22 cellular contexts compared by ENCODE assay signal in genomic region chr13:106527806-106528205, GRCh38. TPM values are rescaled to one million over a fixed set of nuclear protein-coding genes. Genes with fewer than 3 reads are reported as not detected.
DNase-seq lines count a peak whose midpoint lies in the region; FAIRE-seq and TF ChIP-seq lines count a peak whose summit lies in the region.
"Had no signal": no experiment of that assay in that cellular context is flagged by ENCODE, and none has a peak within 500 bp of the region (broad histone marks: within the 10 kb centered on the region; RNA-seq: fewer than 3 reads in every experiment).

No MANE protein-coding gene starts in this region.

- dilution Hi-C loops in keratinocyte (cut with MboI; ENCODE audit: extremely low pct_ligation_motif_present, low sequenced_read_pairs), result no loop called here

- H3K4me3 ChIP-seq in HUES48 (ENCODE audit: low read depth, low read length) (peak overlapping the region; percentile 22; the same call in 1 of the 2 replicates), keratinocyte (ENCODE audit: control insufficient read depth in 2 of 3, extremely low read depth in 1 of 3, insufficient read depth in 2 of 3, low read depth in 1 of 3, low read length in 3 of 3) (no peak overlapping the region), adrenal gland (no peak overlapping the region)
- H3K4me3 ChIP-seq: psoas muscle had no signal

- H3K9ac ChIP-seq in HUES48 (ENCODE audit: low read depth, low read length) (no peak overlapping the region), keratinocyte (ENCODE audit: control insufficient read depth, extremely low read depth, insufficient read depth, low read length) (no peak overlapping the region)
- H3K9ac ChIP-seq: SK-N-SH had no signal

- no peak for TF ChIP-seq POLR2A in adrenal gland (IDR thresholded peaks at IDR 0.05)

- 30 to 54% (median 46%) methylated on average over 2 of the region's 2 CpGs for WGBS in adrenal gland, 4 donors

- peaks cover 17% of the 10 kb centered on the region for H4K20me1 ChIP-seq in keratinocyte (ENCODE audit: control insufficient read depth, extremely low read depth, insufficient read depth, low read length)

- H3K9me3 ChIP-seq in HUES48 (ENCODE audit: control insufficient read depth, insufficient read depth, low read length) (no peaks in the 10 kb centered on the region), keratinocyte (ENCODE audit: control insufficient read depth, low read depth, low read length) (no peaks in the 10 kb centered on the region), adrenal gland (replicated peaks in 1 of 3) (no peaks in the 10 kb centered on the region)
- H3K9me3 ChIP-seq: psoas muscle, SK-N-SH had no signal

- no peak overlapping the region for H2AFZ ChIP-seq in keratinocyte (ENCODE audit: control insufficient read depth, low read length)

- FAIRE-seq in keratinocyte (lab: Jason Lieb, UNC) (no peak), urothelium cell line (lab: Jason Lieb, UNC) (no peak)
- FAIRE-seq: HTR-8/SVneo had no signal

- H3K4me2 ChIP-seq in keratinocyte (ENCODE audit: control insufficient read depth, extremely low read depth, insufficient read depth, low read depth, low read length), result peak overlapping the region; percentile 14
- H3K4me2 ChIP-seq: SK-N-SH had no signal

- no peaks in the 10 kb centered on the region for H3K36me3 ChIP-seq in HUES48 (ENCODE audit: control insufficient read depth, insufficient read depth, low read length)
- H3K36me3 ChIP-seq in keratinocyte (ENCODE audit: control insufficient read depth in 2 of 2, extremely low read depth in 1 of 2, insufficient read depth in 2 of 2, low read length in 2 of 2), result peaks cover 0 to 15% of the 10 kb centered on the region in 2 experiments
- H3K36me3 ChIP-seq in adrenal gland (replicated peaks in 1 of 2), result no peaks in the 10 kb centered on the region

- peak; percentile 78 for DNase-seq in NCI-H345 treated with DMSO at 0.1 percent for 48 hours (lab: John Stamatoyannopoulos, UW; ENCODE audit: unreplicated experiment)
- DNase-seq in keratinocyte (ENCODE audit: low read depth, low spot score), result no peak
- DNase-seq in superior temporal gyrus (ENCODE audit: extremely low spot score), result peak; percentile 22
- DNase-seq in urothelium cell line (ENCODE audit: low spot score), result no peak
- no peak for DNase-seq in adrenal gland
- DNase-seq in Kasumi-1 (lab: John Stamatoyannopoulos, UW), result no peak
- DNase-seq: activated B cell treated with CpG ODN at 0.5 μM for 24 hours; activated CD4-positive, alpha-beta memory T cell treated with anti-CD3 and anti-CD28 coated beads, Interleukin-2, amount 10 ng/mL, durations not matched to agents 7 days and 5 days; activated naive CD4-positive, alpha-beta T cell treated with Interleukin-2 at 50 U/mL for 16 hours; activated T-cell treated with anti-CD3 and anti-CD28 coated beads, Interleukin-2, amount 50 U/mL, for 1 hour; cerebellar nuclear complex; COR-L47; effector CD4-positive, alpha-beta T cell; H7; NCI-H1092; psoas muscle; RPMI8226; SK-N-SH; stimulated activated CD4-positive, alpha-beta T cell treated with anti-CD3 and anti-CD28 coated beads, Interleukin-1b, Interleukin-23, amount 100 ng/mL, for 48 hours; stimulated activated naive B cell treated with anti-CD40 and anti-IgM and Interleukin-4, amounts not matched to agents 10 μg/mL and 1 μg/mL and 100 μg/mL, for 72 hours had no signal

- TF ChIP-seq CTCF in keratinocyte (optimal IDR thresholded peaks at IDR 0.05 in 1 of 3, IDR thresholded peaks at IDR 0.05 in 1 of 3, conservative IDR thresholded peaks at IDR 0.05 in 1 of 3; ENCODE audit: extremely low read depth in 1 of 3, insufficient read depth in 2 of 3, low read length in 3 of 3) (no peak), adrenal gland (IDR thresholded peaks at IDR 0.05) (no peak)

- peaks cover 99% of the 10 kb centered on the region for H3K79me2 ChIP-seq in keratinocyte (ENCODE audit: control insufficient read depth, insufficient read depth, low read length)

- peaks cover 2% of the 10 kb centered on the region for H3K9me1 ChIP-seq in keratinocyte (ENCODE audit: control insufficient read depth, extremely low read depth, insufficient read depth, low read length)

- intact Hi-C loops in adrenal gland (cut with DNase I), result no loop called here

- H3K27me3 ChIP-seq in HUES48 (ENCODE audit: control insufficient read depth, insufficient read depth, low read length), result peaks cover 44% of the 10 kb centered on the region
- H3K27me3 ChIP-seq in keratinocyte (ENCODE audit: control insufficient read depth, extremely low read depth, insufficient read depth, low read length), result no peaks in the 10 kb centered on the region
- H3K27me3 ChIP-seq in adrenal gland, result no peaks in the 10 kb centered on the region

- peaks cover 85% of the 10 kb centered on the region for H3K4me1 ChIP-seq in HUES48 (ENCODE audit: control insufficient read depth, insufficient read depth, low read length)
- H3K4me1 ChIP-seq in keratinocyte (ENCODE audit: control insufficient read depth, extremely low read depth, insufficient read depth, low read length), result peaks cover 70% of the 10 kb centered on the region
- H3K4me1 ChIP-seq in adrenal gland (replicated peaks in 1 of 2), result peaks cover 0 to 11% of the 10 kb centered on the region in 2 donors

- H3K27ac ChIP-seq in HUES48 (ENCODE audit: low read depth, low read length), result no peak overlapping the region
- no peak overlapping the region for H3K27ac ChIP-seq in keratinocyte (ENCODE audit: control insufficient read depth, insufficient read depth, low read length)
- no peak overlapping the region for H3K27ac ChIP-seq in adrenal gland
- H3K27ac ChIP-seq: psoas muscle had no signal

RNA-seq across cellular contexts. Expression of gene EFNB2, which starts 7.7 kb away (rescaled TPM):
- polyA plus RNA-seq in keratinocyte (29.4 to 68.0 TPM (median 38.9 TPM) in 3 replicates), adrenal gland (1 to 10 TPM; 5.2 to 9.3 (median 6.6) TPM)
- polyA plus RNA-seq in keratinocyte (2011; ENCODE audit: low read depth), result 15.9 TPM
- 29.4 and 32.8 TPM in 2 replicates for polyA plus RNA-seq in keratinocyte (2011; cell fraction: cytosol; rRNA removed)
- 74.1 and 79.8 TPM in 2 replicates for polyA plus RNA-seq in keratinocyte (2011; cell fraction: nucleus; rRNA removed)
- 23.1 and 66.7 TPM in 2 replicates for polyA plus RNA-seq in keratinocyte (2012; ENCODE audit: low replicate concordance)
- 49.3 to 103 TPM (median 57.1 TPM) in 3 replicates for polyA minus RNA-seq in keratinocyte
- 43.4 TPM for polyA minus RNA-seq in keratinocyte (2011; cell fraction: cytosol; rRNA and poly(A)+ RNA removed)
- 64.7 and 91.4 TPM in 2 replicates for polyA minus RNA-seq in keratinocyte (2011; cell fraction: nucleus; rRNA and poly(A)+ RNA removed)
- 10 to 100 TPM; 10.4 to 21.4 (median 13.6) TPM for total RNA-seq in adrenal gland

RNA-seq across cellular contexts. Expression of gene ARGLU1, which starts 40.1 kb away (rescaled TPM):
- polyA plus RNA-seq in keratinocyte, result 33.0 to 96.8 TPM (median 75.8 TPM) in 3 replicates
- 302 TPM for polyA plus RNA-seq in keratinocyte (2011; ENCODE audit: low read depth)
- polyA plus RNA-seq in keratinocyte (2011; cell fraction: cytosol; rRNA removed), result 14.5 and 18.8 TPM in 2 replicates
- 213 and 302 TPM in 2 replicates for polyA plus RNA-seq in keratinocyte (2011; cell fraction: nucleus; rRNA removed)
- polyA plus RNA-seq in keratinocyte (2012; ENCODE audit: low replicate concordance), result 38.4 and 51.4 TPM in 2 replicates
- 1.2 to 14.4 TPM (median 6.1 TPM) in 3 replicates for polyA minus RNA-seq in keratinocyte
- 10.4 TPM for polyA minus RNA-seq in keratinocyte (2011; cell fraction: cytosol; rRNA and poly(A)+ RNA removed)
- polyA minus RNA-seq in keratinocyte (2011; cell fraction: nucleus; rRNA and poly(A)+ RNA removed), result 30.1 and 37.9 TPM in 2 replicates
- total RNA-seq in adrenal gland, result 100 to 1,000 TPM in 1 of 8 donors, 10 to 100 TPM in 7; 19.1 to 123 (median 52.6) TPM
- 100 to 1,000 TPM in 1 of 3 donors, 10 to 100 TPM in 2; 48.9 to 130 (median 84.1) TPM for polyA plus RNA-seq in adrenal gland

Comparison
In these comparisons a context has a peak if more than half of its experiments do, and no peak if none do; other contexts are left out.
1. DNase-seq: peak in NCI-H345 treated with DMSO at 0.1 percent for 48 hours (single experiment) and superior temporal gyrus (single experiment); none in keratinocyte (single experiment), urothelium cell line (single experiment), adrenal gland (0 of 7) and Kasumi-1 (0 of 2).